Comparison of ENCODE assay signal across 13 cellular contexts in genomic region chr3:150091626-150092025, GRCh38.
A peak's percentile ranks its signal among the peaks of the same experiment; 100 is the strongest.
DNase-seq lines count a peak whose midpoint lies in the region; ATAC-seq and TF ChIP-seq lines count a peak whose summit lies in the region.
"Had no signal": no experiment of that assay in that cellular context is flagged by ENCODE, and none has a peak within 500 bp of the region (broad histone marks: within the 10 kb centered on the region; RNA-seq: fewer than 3 reads in every experiment).

No MANE protein-coding gene starts in this region.

- H3K4me3 ChIP-seq in AG10803 (ENCODE audit: low read length): no peak overlapping the region
- H3K4me3 ChIP-seq in psoas muscle: no peak overlapping the region
- H3K4me3 ChIP-seq: BLaER1 treated with 17β-estradiol and CSF1 and Interleukin-3, amounts not matched to agents 10 nM and 100 nM; HAP-1 had no signal

- peak overlapping the region; percentile 90 for H3K27ac ChIP-seq in psoas muscle
- H3K27ac ChIP-seq: BLaER1 treated with 17β-estradiol and CSF1 and Interleukin-3, amounts not matched to agents 10 nM and 100 nM; HL-60 had no signal

- intact Hi-C loops in psoas muscle (cut with DNase I): loop anchor here (2.0 to 5.0 kb wide), 2 partner anchors 23 to 119 kb away; partner anchors contain the start of gene PFN2 (in 1 of the 2)

- H3K4me1 ChIP-seq in psoas muscle: peaks cover 42% of the 10 kb centered on the region
- H3K4me1 ChIP-seq: BLaER1 treated with 17β-estradiol and CSF1 and Interleukin-3, amounts not matched to agents 10 nM and 100 nM; HAP-1 had no signal

- DNase-seq in AG10803 (ENCODE audit: low read depth) (peak; percentile 79), NCI-H1694 (lab: John Stamatoyannopoulos, UW) (peak; percentile 77), NCI-H524 treated with DMSO at 0.1 percent for 48 hours (lab: John Stamatoyannopoulos, UW) (peak; percentile 63), psoas muscle (no peak), NOMO-1 treated with dmso at 0.1 percent for 144 hours (lab: John Stamatoyannopoulos, UW; ENCODE audit: unreplicated experiment) (no peak), NCI-H510A treated with DMSO at 0.1 percent for 48 hours (lab: John Stamatoyannopoulos, UW) (no peak)
- no peak for DNase-seq in activated CD8-positive, alpha-beta memory T cell treated with anti-CD3 and anti-CD28 coated beads for 24 hours
- DNase-seq: 8988T; CD4-positive, CD25-positive, alpha-beta regulatory T cell; DMS79 had no signal

- no peak for ATAC-seq in psoas muscle

- H3K9me3 ChIP-seq in psoas muscle: no peaks in the 10 kb centered on the region
- H3K9me3 ChIP-seq: BLaER1 treated with 17β-estradiol and CSF1 and Interleukin-3, amounts not matched to agents 10 nM and 100 nM; HAP-1 had no signal

- 47 to 60% (median 53%) methylated on average over 4 of the region's 4 CpGs for WGBS in psoas muscle, 3 donors

- no peak for TF ChIP-seq CTCF in AG10803 (conservative IDR thresholded peaks at IDR 0.05; ENCODE audit: low read length)
- TF ChIP-seq CTCF in psoas muscle (IDR thresholded peaks at IDR 0.05): no peak

- no peaks in the 10 kb centered on the region for H3K27me3 ChIP-seq in psoas muscle (ENCODE audit: insufficient read depth in 3 of 3, low read length in 2 of 3)
- H3K27me3 ChIP-seq: BLaER1 treated with 17β-estradiol and CSF1 and Interleukin-3, amounts not matched to agents 10 nM and 100 nM had no signal

- peaks cover 0 to 2% of the 10 kb centered on the region in 2 donors for H3K36me3 ChIP-seq in psoas muscle (ENCODE audit: insufficient read depth in 1 of 2, low read depth in 1 of 2)
- H3K36me3 ChIP-seq: BLaER1 treated with 17β-estradiol and CSF1 and Interleukin-3, amounts not matched to agents 10 nM and 100 nM; HAP-1 had no signal

Comparison
In these comparisons a context has a peak if more than half of its experiments do, and no peak if none do; other contexts are left out.
1. DNase-seq: peak in AG10803 (single experiment), NCI-H1694 (single experiment) and NCI-H524 treated with DMSO at 0.1 percent for 48 hours (single experiment); none in psoas muscle (0 of 2), NOMO-1 treated with dmso at 0.1 percent for 144 hours (single experiment), NCI-H510A treated with DMSO at 0.1 percent for 48 hours (single experiment) and activated CD8-positive, alpha-beta memory T cell treated with anti-CD3 and anti-CD28 coated beads for 24 hours (single experiment).